ENCODE assay signal across 28 cellular contexts in genomic region chr15:68029959-68030358, GRCh38.
"Had no signal": no experiment of that assay in that cellular context is flagged by ENCODE, and none has a peak within 500 bp of the region (broad histone marks: within the 10 kb centered on the region; RNA-seq: fewer than 3 reads in every experiment).

No MANE protein-coding gene starts in this region.

- H3K27me3 ChIP-seq: stomach, suprapubic skin, testis, thyroid gland, tibial artery, tibial nerve, transverse colon, upper lobe of left lung, upper lobe of right lung, uterus, vagina had no signal

- DNase-seq: stimulated activated CD4-positive, alpha-beta T cell treated with anti-CD3 and anti-CD28 coated beads, Interleukin-2, amount 100 ng/mL, for 48 hours; stimulated activated CD4-positive, alpha-beta T cell treated with anti-CD3 and anti-CD28 coated beads, Interleukin-4, amount 100 ng/mL, for 1 hour; stimulated activated CD4-positive, alpha-beta T cell treated with anti-CD3 and anti-CD28 coated beads, Interleukin-4, amount 100 ng/mL, for 24 hours; stimulated activated CD4-positive, alpha-beta T cell treated with anti-CD3 and anti-CD28 coated beads, Interleukin-4, amount 100 ng/mL, for 4 hours; stimulated activated CD8-positive, alpha-beta memory T cell treated with anti-CD3 and anti-CD28 coated beads, Interleukin-4, amount 100 ng/mL, for 48 hours; stimulated activated naive B cell treated with anti-CD40 and anti-IgM and Interleukin-4, amounts not matched to agents 10 μg/mL and 1 μg/mL and 100 μg/mL, for 72 hours; stimulated activated naive CD4-positive, alpha-beta T cell; stimulated activated naive CD4-positive, alpha-beta T cell treated with Interleukin-2 at 50 U/mL for 16 hours; stimulated activated naive CD8-positive, alpha-beta T cell treated with anti-CD3 and anti-CD28 coated beads, Interleukin-15, amount 100 ng/mL, for 72 hours; stimulated activated naive CD8-positive, alpha-beta T cell treated with anti-CD3 and anti-CD28 coated beads, Interleukin-15, Interleukin-2, amounts not matched to agents 100 U/mL and 50 U/mL, for 24 hours; stomach; substantia nigra; testis; thyroid gland; tibial artery; transverse colon; upper lobe of left lung; upper lobe of right lung; uterus had no signal

- H3K9me3 ChIP-seq: stomach, suprapubic skin, testis, thoracic aorta, thyroid gland, tibial artery, tibial nerve, transverse colon, upper lobe of left lung, upper lobe of right lung, uterus, vagina had no signal

- H3K9me3 Mint-ChIP-seq: stimulated activated effector memory CD8-positive, alpha-beta T cell treated with anti-CD3 and anti-CD28 coated beads, Interleukin-12 subunit alpha, Interleukin-12 subunit beta, amount 100 ng/mL, for 72 hours; stimulated activated memory B cell treated with anti-CD40 and anti-IgM and Interleukin-4, amounts not matched to agents 10 μg/mL and 1 μg/mL and 100 μg/mL, for 72 hours; stimulated activated naive CD8-positive, alpha-beta T cell treated with anti-CD3 and anti-CD28 coated beads, Interleukin-15, amount 100 ng/mL, for 72 hours; stimulated activated naive CD8-positive, alpha-beta T cell treated with anti-CD3 and anti-CD28 coated beads, Interleukin-15, Interleukin-2, amounts not matched to agents 100 ng/mL and 50 ng/mL, for 24 hours had no signal

- H3K4me3 Mint-ChIP-seq: stimulated activated effector memory CD8-positive, alpha-beta T cell treated with anti-CD3 and anti-CD28 coated beads, Interleukin-12 subunit alpha, Interleukin-12 subunit beta, amount 100 ng/mL, for 72 hours; stimulated activated memory B cell treated with anti-CD40 and anti-IgM and Interleukin-4, amounts not matched to agents 10 μg/mL and 1 μg/mL and 100 μg/mL, for 72 hours; stimulated activated naive B cell treated with anti-CD40 and anti-IgM and Interleukin-4, amounts not matched to agents 10 μg/mL and 1 μg/mL and 100 μg/mL, for 72 hours; stimulated activated naive CD8-positive, alpha-beta T cell treated with anti-CD3 and anti-CD28 coated beads, Interleukin-15, amount 100 ng/mL, for 72 hours; stimulated activated naive CD8-positive, alpha-beta T cell treated with anti-CD3 and anti-CD28 coated beads, Interleukin-15, Interleukin-2, amounts not matched to agents 100 ng/mL and 50 ng/mL, for 24 hours; type B pancreatic cell had no signal

- H3K27ac Mint-ChIP-seq: stimulated activated effector memory CD8-positive, alpha-beta T cell treated with anti-CD3 and anti-CD28 coated beads, Interleukin-12 subunit alpha, Interleukin-12 subunit beta, amount 100 ng/mL, for 72 hours; stimulated activated memory B cell treated with anti-CD40 and anti-IgM and Interleukin-4, amounts not matched to agents 10 μg/mL and 1 μg/mL and 100 μg/mL, for 72 hours; stimulated activated naive CD8-positive, alpha-beta T cell treated with anti-CD3 and anti-CD28 coated beads, Interleukin-15, amount 100 ng/mL, for 72 hours; stimulated activated naive CD8-positive, alpha-beta T cell treated with anti-CD3 and anti-CD28 coated beads, Interleukin-15, Interleukin-2, amounts not matched to agents 100 ng/mL and 50 ng/mL, for 24 hours; type B pancreatic cell had no signal

- ATAC-seq: stimulated activated effector memory CD8-positive, alpha-beta T cell treated with anti-CD3 and anti-CD28 coated beads, Interleukin-12 subunit alpha, Interleukin-12 subunit beta, amount 100 ng/mL, for 72 hours; stimulated activated memory B cell treated with anti-CD40 and anti-IgM and Interleukin-4, amounts not matched to agents 10 μg/mL and 1 μg/mL and 100 μg/mL, for 72 hours; stimulated activated naive B cell treated with anti-CD40 and anti-IgM and Interleukin-4, amounts not matched to agents 10 μg/mL and 1 μg/mL and 100 μg/mL, for 72 hours; stimulated activated naive CD8-positive, alpha-beta T cell treated with anti-CD3 and anti-CD28 coated beads, Interleukin-15, amount 100 ng/mL, for 72 hours; stimulated activated naive CD8-positive, alpha-beta T cell treated with anti-CD3 and anti-CD28 coated beads, Interleukin-15, Interleukin-2, amounts not matched to agents 100 U/mL and 50 U/mL, for 24 hours; upper lobe of right lung had no signal

- H3K36me3 ChIP-seq: stomach, suprapubic skin, thoracic aorta, thyroid gland, tibial artery, tibial nerve, transverse colon, upper lobe of left lung, upper lobe of right lung, uterus, vagina had no signal

- H3K4me3 ChIP-seq: stomach, suprapubic skin, testis, thoracic aorta, thyroid gland, tibial artery, tibial nerve, transverse colon, upper lobe of left lung, upper lobe of right lung, uterus, vagina had no signal

- FAIRE-seq: urothelium cell line had no signal

- H3K27ac ChIP-seq: stomach, suprapubic skin, testis, thoracic aorta, thyroid gland, tibial artery, tibial nerve, transverse colon, upper lobe of left lung, upper lobe of right lung, uterus, vagina had no signal

- H3K27me3 Mint-ChIP-seq: type B pancreatic cell had no signal

- H3K4me1 Mint-ChIP-seq: stimulated activated effector memory CD8-positive, alpha-beta T cell treated with anti-CD3 and anti-CD28 coated beads, Interleukin-12 subunit alpha, Interleukin-12 subunit beta, amount 100 ng/mL, for 72 hours had no signal

- H3K4me1 ChIP-seq: suprapubic skin, testis, tibial artery, tibial nerve, transverse colon, upper lobe of right lung, uterus, vagina had no signal

- H3K36me3 Mint-ChIP-seq: stimulated activated effector memory CD8-positive, alpha-beta T cell treated with anti-CD3 and anti-CD28 coated beads, Interleukin-12 subunit alpha, Interleukin-12 subunit beta, amount 100 ng/mL, for 72 hours; stimulated activated memory B cell treated with anti-CD40 and anti-IgM and Interleukin-4, amounts not matched to agents 10 μg/mL and 1 μg/mL and 100 μg/mL, for 72 hours; stimulated activated naive B cell treated with anti-CD40 and anti-IgM and Interleukin-4, amounts not matched to agents 10 μg/mL and 1 μg/mL and 100 μg/mL, for 72 hours; type B pancreatic cell had no signal
